In the genomic region with DNA sequence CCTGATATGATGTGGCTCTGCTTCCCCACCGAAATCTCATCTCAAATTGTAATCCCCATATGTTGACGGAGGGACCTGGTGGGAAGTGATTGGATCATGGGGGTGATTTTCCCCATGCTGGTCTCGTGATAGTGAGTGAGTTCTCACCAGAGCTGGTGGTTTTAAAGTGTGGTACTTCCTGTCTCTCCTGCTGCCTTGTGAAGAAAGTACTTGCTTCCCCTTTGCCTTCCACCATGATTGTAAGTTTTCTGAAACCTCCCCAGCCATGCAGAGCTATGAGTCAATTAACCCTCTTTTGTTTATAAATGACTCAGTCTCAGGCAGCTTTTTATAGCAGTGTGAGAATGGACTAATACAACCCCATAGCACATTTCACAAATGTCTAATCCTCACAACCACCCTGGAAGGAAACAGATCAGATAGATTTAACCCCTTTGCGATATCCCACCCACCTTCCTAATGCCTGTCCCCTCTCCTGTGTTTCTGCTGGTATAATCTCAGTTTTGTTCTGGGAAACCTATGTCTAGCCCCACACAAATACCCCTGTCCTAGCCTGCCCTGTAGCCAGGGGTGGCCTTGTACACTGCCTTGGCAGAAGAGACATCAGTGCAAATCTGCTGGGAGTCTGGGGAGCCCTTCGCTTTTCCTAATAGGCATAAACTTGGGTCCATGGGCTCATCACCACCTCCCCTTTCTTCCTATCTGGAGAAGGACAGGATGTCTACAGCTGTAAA, we compare ENCODE assay signal across 8 cellular contexts.
DNase-seq lines count a peak whose midpoint lies in the region; ATAC-seq and TF ChIP-seq lines count a peak whose summit lies in the region.

No MANE protein-coding gene starts in this region.

- no peaks in the 10 kb centered on the region for H3F3A ChIP-seq in PC-3 (ENCODE audit: low read length, unreplicated experiment)

- DNase-seq in activated T-cell treated with anti-CD3 and anti-CD28 coated beads for 48 hours (ENCODE audit: low read depth) (peak; percentile 5), PC-3 (peak; percentile 62), epithelial cell of proximal tubule (ENCODE audit: low read depth) (peak; percentile 66), hippocampal formation (lab: John Stamatoyannopoulos, UW) (no peak)
- DNase-seq in activated T-cell treated with anti-CD3 and anti-CD28 coated beads, Interleukin-2, amount 50 U/mL, for 1 hour, result no peak
- DNase-seq in stimulated activated naive CD8-positive, alpha-beta T cell treated with anti-CD3 and anti-CD28 coated beads, Interleukin-15, Interleukin-2, amounts not matched to agents 100 U/mL and 50 U/mL, for 24 hours, result peak; percentile 18
- no peak for DNase-seq in activated naive CD4-positive, alpha-beta T cell treated with Interleukin-2 at 50 U/mL for 16 hours

- intact Hi-C loops in PC-3 (cut with micrococcal nuclease), result no loop called here

- TF ChIP-seq CTCF in PC-3 (conservative IDR thresholded peaks at IDR 0.05; ENCODE audit: low read depth, low read length) (no peak), epithelial cell of proximal tubule (conservative IDR thresholded peaks at IDR 0.05; ENCODE audit: low read depth, low read length) (no peak)

- peak overlapping the region; percentile 32; the same call in 1 of the 2 replicates for H3K9ac ChIP-seq in PC-3 (ENCODE audit: low read length)

- no TSS peak for BruUV-seq in PC-3 (replicated peaks; lab: Mats Ljungman, UMichigan)

- POLR2A ChIA-PET in PC-3 (lab: Charles Lee; ENCODE audit: unreplicated experiment), result interaction anchor here (0.6 kb wide), 1 partner anchor 219 kb away, joined by 3 read pairs; no protein-coding TSS in a partner anchor

- H2AFZ ChIP-seq in PC-3 (ENCODE audit: low read length), result peak overlapping the region; percentile 58

- no peaks in the 10 kb centered on the region for H3K79me2 ChIP-seq in PC-3 (ENCODE audit: low read length)

- peaks cover 11% of the 10 kb centered on the region for H3K4me1 ChIP-seq in PC-3 (ENCODE audit: insufficient read depth, low read length)

- no peaks in the 10 kb centered on the region for H3K27me3 ChIP-seq in PC-3 (ENCODE audit: low read length)

- H3K9me3 ChIP-seq in PC-3 (ENCODE audit: low read length), result no peaks in the 10 kb centered on the region

- H3K27ac ChIP-seq in PC-3 (ENCODE audit: low read length), result peak overlapping the region; percentile 55

- H3K36me3 ChIP-seq in PC-3 (ENCODE audit: low read depth, low read length), result no peaks in the 10 kb centered on the region

- H4K20me1 ChIP-seq in PC-3 (ENCODE audit: low read length), result no peaks in the 10 kb centered on the region

- no peaks in the 10 kb centered on the region for H3K9me2 ChIP-seq in PC-3 (replicated peaks; ENCODE audit: low read length)

- ATAC-seq in HG02885 (IDR thresholded peaks at IDR 0.05; ENCODE audit: poor library complexity, unreplicated experiment), result peak; percentile 93
- peak; percentile 95 for ATAC-seq in PC-3
- peak; percentile 92 for ATAC-seq in stimulated activated naive CD8-positive, alpha-beta T cell treated with anti-CD3 and anti-CD28 coated beads, Interleukin-15, Interleukin-2, amounts not matched to agents 100 U/mL and 50 U/mL, for 24 hours

- CTCF ChIA-PET in PC-3 (lab: Charles Lee), result interaction anchor here (1.3 kb wide), 1 partner anchor 13 kb away, joined by 5 read pairs; no protein-coding TSS in a partner anchor

- H3K4me2 ChIP-seq in PC-3 (ENCODE audit: low read length), result peak overlapping the region; percentile 39

- no peak overlapping the region for H3K4me3 ChIP-seq in PC-3 (ENCODE audit: low read length)
- no peak overlapping the region for H3K4me3 ChIP-seq in epithelial cell of proximal tubule (ENCODE audit: low read depth, low read length)

Comparison
In these comparisons a context has a peak if more than half of its experiments do, and no peak if none do; other contexts are left out.
1. DNase-seq: peak in activated T-cell treated with anti-CD3 and anti-CD28 coated beads for 48 hours (single experiment), PC-3 (single experiment), epithelial cell of proximal tubule (single experiment) and stimulated activated naive CD8-positive, alpha-beta T cell treated with anti-CD3 and anti-CD28 coated beads, Interleukin-15, Interleukin-2, amounts not matched to agents 100 U/mL and 50 U/mL, for 24 hours (single experiment); none in activated T-cell treated with anti-CD3 and anti-CD28 coated beads, Interleukin-2, amount 50 U/mL, for 1 hour (single experiment), hippocampal formation (0 of 2) and activated naive CD4-positive, alpha-beta T cell treated with Interleukin-2 at 50 U/mL for 16 hours (single experiment).
2. Peak in every context shown above with its lines, with median percentiles within 50 percentile points of each other: ATAC-seq.